Comparison of ENCODE assay signal across 8 cellular contexts in the genomic region with DNA sequence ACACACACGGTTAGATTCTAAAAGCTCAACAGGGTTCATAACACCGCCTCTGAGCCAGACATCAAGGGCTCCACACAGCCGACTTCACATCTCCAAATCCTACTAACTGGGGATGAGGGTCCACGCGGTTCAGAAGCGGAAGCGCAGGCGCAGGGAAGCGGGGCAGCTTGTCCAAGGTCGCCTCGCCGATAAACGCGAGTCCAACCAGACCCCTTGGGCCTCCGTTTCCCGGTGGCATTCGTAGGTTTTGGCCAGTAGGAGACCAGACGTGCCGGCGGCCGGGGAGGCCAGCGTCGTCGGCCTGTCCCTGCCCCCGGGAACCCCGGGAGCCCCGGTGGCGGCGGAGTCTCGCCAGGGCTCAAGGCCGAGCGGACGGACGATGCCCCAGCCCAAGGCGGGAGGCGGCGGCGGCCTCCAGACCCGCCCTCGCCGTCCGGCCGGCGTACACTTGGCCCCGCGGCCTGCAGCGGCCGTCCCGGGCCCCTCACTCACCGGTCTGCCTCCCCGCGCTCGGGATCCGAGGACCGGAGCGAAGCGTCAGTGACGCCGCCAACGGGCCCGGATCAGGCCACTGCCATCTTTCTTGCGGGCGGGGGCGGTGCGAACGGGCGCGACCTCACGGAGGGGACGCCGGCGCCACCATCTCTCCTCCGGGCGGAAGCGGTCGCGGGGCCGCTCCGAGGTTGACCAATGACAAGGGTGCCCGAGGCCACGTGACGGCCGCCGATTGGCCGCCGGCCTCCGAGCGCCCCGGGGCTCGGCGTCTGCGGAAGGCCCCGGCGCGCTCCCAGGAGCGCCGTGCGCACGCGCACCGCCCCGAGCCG. TPM values are rescaled to one million over a fixed set of nuclear protein-coding genes. Genes with fewer than 3 reads are reported as not detected.
DNase-seq lines count a peak whose midpoint lies in the region; ATAC-seq and TF ChIP-seq lines count a peak whose summit lies in the region.

A gene with protein sequence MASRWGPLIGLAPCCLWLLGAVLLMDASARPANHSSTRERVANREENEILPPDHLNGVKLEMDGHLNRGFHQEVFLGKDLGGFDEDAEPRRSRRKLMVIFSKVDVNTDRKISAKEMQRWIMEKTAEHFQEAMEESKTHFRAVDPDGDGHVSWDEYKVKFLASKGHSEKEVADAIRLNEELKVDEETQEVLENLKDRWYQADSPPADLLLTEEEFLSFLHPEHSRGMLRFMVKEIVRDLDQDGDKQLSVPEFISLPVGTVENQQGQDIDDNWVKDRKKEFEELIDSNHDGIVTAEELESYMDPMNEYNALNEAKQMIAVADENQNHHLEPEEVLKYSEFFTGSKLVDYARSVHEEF (minus strand): TSS at position 602 of the 824 bp plus-strand sequence. CDS start 3,229 bp downstream, outside the sequence.

- intact Hi-C loops in Caco-2 (cut with micrococcal nuclease; ENCODE audit: unreplicated experiment) = loop anchor here (2.0 kb wide), 2 partner anchors 69 to 109 kb away; no protein-coding TSS in a partner anchor

- peaks cover 9% of the 10 kb centered on the region for H3K4me1 ChIP-seq in Caco-2

- H3K9me3 ChIP-seq in Caco-2 = no peaks in the 10 kb centered on the region

- H3K36me3 ChIP-seq in Caco-2 (ENCODE audit: control insufficient read depth, insufficient read depth, low read length) = peaks cover 2% of the 10 kb centered on the region; the same call in 1 of the 2 replicates

- peak; percentile 89 for ATAC-seq in GM21390 (IDR thresholded peaks at IDR 0.05; ENCODE audit: unreplicated experiment)
- ATAC-seq in effector memory CD8-positive, alpha-beta T cell (replicated peaks) = peak; percentile 95
- peak; percentile 95 for ATAC-seq in memory B cell (ENCODE audit: low read depth)

- H3K9me3 Mint-ChIP-seq in Caco-2 (ENCODE audit: unreplicated experiment) (no peaks in the 10 kb centered on the region), memory B cell (no peaks in the 10 kb centered on the region)
- H3K9me3 Mint-ChIP-seq in effector memory CD8-positive, alpha-beta T cell = no peaks in the 10 kb centered on the region

- H3K4me1 Mint-ChIP-seq in Caco-2 (ENCODE audit: low read depth, unreplicated experiment) (peaks cover 6% of the 10 kb centered on the region), memory B cell (peaks cover 21% of the 10 kb centered on the region)
- peaks cover 29% of the 10 kb centered on the region in 2 donors for H3K4me1 Mint-ChIP-seq in effector memory CD8-positive, alpha-beta T cell (ENCODE audit: low read depth in 2 of 2)

- POLR2A ChIA-PET in Caco-2 (lab: Charles Lee) = interaction anchor here (0.5 to 0.9 kb wide), 5 partner anchors 30 to 106 kb away, joined by 3 to 7 read pairs (median 6); a partner anchor contains a TSS

- BruUV-seq in Caco-2 (replicated peaks; lab: Mats Ljungman, UMichigan) = no TSS peak

- H3K27me3 Mint-ChIP-seq in Caco-2 (ENCODE audit: insufficient read depth, unreplicated experiment) = no peaks in the 10 kb centered on the region
- H3K27me3 Mint-ChIP-seq in effector memory CD8-positive, alpha-beta T cell = no peaks in the 10 kb centered on the region
- no peaks in the 10 kb centered on the region for H3K27me3 Mint-ChIP-seq in memory B cell

- CTCF ChIA-PET in Caco-2 (lab: Charles Lee) = interaction anchor here (0.6 to 1.2 kb wide), 5 partner anchors 67 to 274 kb away, joined by 3 to 8 read pairs (median 3); no protein-coding TSS in a partner anchor

- DNase-seq in Caco-2 = peak; percentile 93 to 94
- DNase-seq in HUDEP-2 (lab: John Stamatoyannopoulos, UW; ENCODE audit: unreplicated experiment in 76 of 76) = peak in 74 of 76 experiments; percentile 56 to 96 (median 91)
- DNase-seq in NOMO-1 treated with dmso at 0.1 percent for 144 hours (lab: John Stamatoyannopoulos, UW; ENCODE audit: unreplicated experiment) = peak; percentile 91
- peak; percentile 83 to 95 (median 90) for DNase-seq in activated CD8-positive, alpha-beta memory T cell treated with anti-CD3 and anti-CD28 coated beads for 48 hours (ENCODE audit: low read depth in 2 of 3, low spot score in 2 of 3)
- peak; percentile 94 to 96 (median 95) for DNase-seq in effector memory CD8-positive, alpha-beta T cell
- DNase-seq in memory B cell (ENCODE audit: low spot score in 2 of 2) = peak; percentile 93 to 94
- DNase-seq in stimulated activated CD8-positive, alpha-beta memory T cell treated with anti-CD3 and anti-CD28 coated beads, Interleukin-12 subunit alpha, Interleukin-12 subunit beta, amount 100 ng/mL, for 1 hour (ENCODE audit: low read depth) = peak; percentile 95

- H3K4me3 ChIP-seq in Caco-2 (ENCODE audit: low read depth, low read length) = peak within 1 kb of the TSS; percentile 70

- peak within 1 kb of the TSS; percentile 85 for H3K4me3 Mint-ChIP-seq in Caco-2 (ENCODE audit: unreplicated experiment)
- peak within 1 kb of the TSS; percentile 84 to 89 for H3K4me3 Mint-ChIP-seq in effector memory CD8-positive, alpha-beta T cell
- H3K4me3 Mint-ChIP-seq in memory B cell = peak within 1 kb of the TSS; percentile 90

- peaks cover 37% of the 10 kb centered on the region for H3K36me3 Mint-ChIP-seq in Caco-2 (ENCODE audit: insufficient read depth, unreplicated experiment)
- H3K36me3 Mint-ChIP-seq in effector memory CD8-positive, alpha-beta T cell (ENCODE audit: insufficient read depth) = peaks cover 25% of the 10 kb centered on the region
- H3K36me3 Mint-ChIP-seq in memory B cell = peaks cover 5% of the 10 kb centered on the region

- peak within 1 kb of the TSS; percentile 83 for H3K27ac Mint-ChIP-seq in Caco-2 (ENCODE audit: unreplicated experiment)
- H3K27ac Mint-ChIP-seq in effector memory CD8-positive, alpha-beta T cell = peak within 1 kb of the TSS; percentile 80 to 91
- H3K27ac Mint-ChIP-seq in memory B cell = peak within 1 kb of the TSS; percentile 81

- H3K27me3 ChIP-seq in Caco-2 (replicated peaks; ENCODE audit: control insufficient read depth, insufficient read depth, low read length) = no peaks in the 10 kb centered on the region

- no peak for TF ChIP-seq CTCF in Caco-2 (IDR thresholded peaks at IDR 0.05; ENCODE audit: insufficient read depth in 1 of 2, low read depth in 1 of 2, low read length in 1 of 2, severe bottlenecking in 1 of 2, unreplicated experiment in 1 of 2)

RNA-seq across cellular contexts. Expression of the gene that starts here (rescaled TPM):
- 138 and 140 TPM in 2 replicates for total RNA-seq in Caco-2 (2022)

Comparison
In these comparisons a context has a peak if more than half of its experiments do, and no peak if none do; other contexts are left out.
1. Peak in every context shown above with its lines: DNase-seq, ATAC-seq and H3K4me3 ChIP-seq.